ENCODE assay signal across 29 cellular contexts in the genomic region with DNA sequence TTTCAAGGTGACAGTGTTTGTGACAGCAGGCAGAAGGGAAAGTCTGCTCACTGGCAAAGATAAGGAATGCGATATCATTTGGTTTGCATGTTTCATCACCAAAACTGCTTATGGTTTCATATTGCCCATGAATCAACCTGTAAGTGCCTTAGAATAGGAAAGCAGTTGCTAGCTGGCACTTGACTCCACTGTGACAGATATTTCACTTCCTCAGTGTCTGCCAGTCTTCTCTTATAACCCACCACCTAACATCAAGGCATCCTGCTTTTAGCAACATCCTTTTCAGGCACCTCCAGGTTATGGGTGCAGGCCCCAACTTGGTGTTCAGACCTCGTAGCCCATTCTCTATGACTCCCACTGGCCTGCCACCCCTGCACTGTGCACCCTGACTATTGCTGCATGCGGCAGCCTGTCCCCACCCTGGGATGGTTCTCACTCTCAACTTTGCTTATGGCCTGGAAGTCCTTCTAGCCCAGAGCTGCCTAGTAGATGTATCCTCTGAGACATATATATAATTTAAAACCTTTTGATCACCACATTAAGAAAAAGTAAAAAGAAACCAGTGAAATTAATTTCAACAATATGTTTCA.
"Had no signal": no experiment of that assay in that cellular context is flagged by ENCODE, and none has a peak within 500 bp of the region (broad histone marks: within the 10 kb centered on the region; RNA-seq: fewer than 3 reads in every experiment).

No MANE protein-coding gene starts in this region.

- H3K4me3 Mint-ChIP-seq: activated CD4-positive, alpha-beta T cell treated with anti-CD3 and anti-CD28 coated beads, Interleukin-2, amount 10 ng/mL, durations not matched to agents 24 days and 14 days; activated CD8-positive, alpha-beta T cell treated with anti-CD3 and anti-CD28 coated beads, Interleukin-2, amount 10 ng/mL, durations not matched to agents 7 days and 5 days; activated naive CD4-positive, alpha-beta T cell treated with anti-CD3 and anti-CD28 coated beads, Interleukin-2, amount 50 U/mL, for 24 hours; activated naive CD8-positive, alpha-beta T cell treated with anti-CD3 and anti-CD28 coated beads, Interleukin-2, amount 10 ng/mL, durations not matched to agents 7 days and 5 days; activated T-cell treated with anti-CD3 and anti-CD28 coated beads, Interleukin-2, amount 50 U/mL, for 24 hours; T-helper 1 cell treated with Interleukin-12 subunit alpha and Interleukin-12 subunit beta and Interleukin-4 antibody, amounts not matched to agents 30 μg/mL and 1 μg/mL, for 36 hours; T-helper 2 cell treated with Interferon-gamma antibody and Interleukin-4, amounts not matched to agents 5 μg/mL and 100 μg/mL, for 36 hours had no signal

- H3K4me2 ChIP-seq: SK-N-SH had no signal

- H3K4me3 ChIP-seq: ascending aorta, MG63, Peyer's patch, SJSA1 had no signal

- H3K4me1 Mint-ChIP-seq: activated CD4-positive, alpha-beta T cell treated with anti-CD3 and anti-CD28 coated beads, Interleukin-2, amount 10 ng/mL, durations not matched to agents 24 days and 14 days; activated naive CD4-positive, alpha-beta T cell treated with anti-CD3 and anti-CD28 coated beads, Interleukin-2, amount 50 U/mL, for 24 hours; activated naive CD8-positive, alpha-beta T cell treated with anti-CD3 and anti-CD28 coated beads, Interleukin-2, amount 10 ng/mL, durations not matched to agents 7 days and 5 days had no signal

- H3K27me3 Mint-ChIP-seq: activated CD4-positive, alpha-beta T cell treated with anti-CD3 and anti-CD28 coated beads, Interleukin-2, amount 10 ng/mL, durations not matched to agents 24 days and 14 days; activated naive CD4-positive, alpha-beta T cell treated with anti-CD3 and anti-CD28 coated beads, Interleukin-2, amount 50 U/mL, for 24 hours; activated naive CD8-positive, alpha-beta T cell treated with anti-CD3 and anti-CD28 coated beads, Interleukin-2, amount 10 ng/mL, durations not matched to agents 7 days and 5 days; activated T-cell treated with anti-CD3 and anti-CD28 coated beads, Interleukin-2, amount 50 U/mL, for 24 hours had no signal

- H3K9me3 Mint-ChIP-seq: activated naive CD4-positive, alpha-beta T cell treated with anti-CD3 and anti-CD28 coated beads, Interleukin-2, amount 50 U/mL, for 24 hours; activated naive CD8-positive, alpha-beta T cell treated with anti-CD3 and anti-CD28 coated beads, Interleukin-2, amount 10 ng/mL, durations not matched to agents 7 days and 5 days; activated T-helper 2 cell treated with anti-CD3 and anti-CD28 coated beads, Interferon-gamma antibody, Interleukin-2, Interleukin-4, amounts not matched to agents 10 μg/mL and 5 μg/mL and 100 μg/mL, durations not matched to agents 14 hours and 24 hours and 36 hours; T-helper 1 cell treated with Interleukin-12 subunit alpha and Interleukin-12 subunit beta and Interleukin-4 antibody, amounts not matched to agents 30 μg/mL and 1 μg/mL, for 36 hours; T-helper 2 cell treated with Interferon-gamma antibody and Interleukin-4, amounts not matched to agents 5 μg/mL and 100 μg/mL, for 36 hours had no signal

- DNase-seq: activated CD4-positive, alpha-beta T cell treated with anti-CD3 and anti-CD28 coated beads, Interleukin-2, amount 10 ng/mL, durations not matched to agents 24 days and 14 days; activated CD4-positive, alpha-beta T cell treated with anti-CD3 and anti-CD28 coated beads, Interleukin-2, amount 50 U/mL, for 4 hours; activated CD8-positive, alpha-beta T cell treated with anti-CD3 and anti-CD28 coated beads, Interleukin-2, amount 10 ng/mL, durations not matched to agents 7 days and 5 days; activated gamma-delta T cell; activated naive CD4-positive, alpha-beta T cell treated with Interleukin-2 at 50 U/mL for 16 hours; activated naive CD8-positive, alpha-beta T cell treated with anti-CD3 and anti-CD28 coated beads, Interleukin-2, amount 10 ng/mL, durations not matched to agents 7 days and 5 days; activated T-cell treated with anti-CD3 and anti-CD28 coated beads, Interleukin-2, amount 50 U/mL, for 24 hours; amygdala; Kasumi-1; KG1; MG63; NCI-H1105; NCI-H1417 treated with DMSO at 0.1 percent for 48 hours; NCI-H187 treated with DMSO at 0.1 percent for 48 hours; NCI-H2081; NCI-H345; NCI-H524 treated with DMSO at 0.1 percent for 48 hours; NK-92 treated with Interleukin-12 subunit alpha and Interleukin-12 subunit beta, amount 100 ng/mL, for 24 hours; PC-3; Peyer's patch; RPMI8226; SHP77 treated with DMSO at 0.1 percent for 48 hours; SK-N-SH had no signal

- ATAC-seq: activated CD8-positive, alpha-beta T cell treated with anti-CD3 and anti-CD28 coated beads, Interleukin-2, amount 10 ng/mL, durations not matched to agents 7 days and 5 days; PC-3 had no signal

- H3K9me3 ChIP-seq: ascending aorta, MG63, Peyer's patch, SJSA1, SK-N-SH had no signal

- H3K9ac ChIP-seq: SK-N-SH had no signal

- H3K4me1 ChIP-seq: ascending aorta, Peyer's patch, SJSA1 had no signal

- H3K36me3 Mint-ChIP-seq: activated naive CD4-positive, alpha-beta T cell treated with anti-CD3 and anti-CD28 coated beads, Interleukin-2, amount 50 U/mL, for 24 hours; activated naive CD8-positive, alpha-beta T cell treated with anti-CD3 and anti-CD28 coated beads, Interleukin-2, amount 10 ng/mL, durations not matched to agents 7 days and 5 days had no signal

- H3K27me3 ChIP-seq: ascending aorta, MG63, Peyer's patch, SJSA1 had no signal

- H3K27ac ChIP-seq: ascending aorta, Peyer's patch, SJSA1 had no signal

- H3K27ac Mint-ChIP-seq: activated CD4-positive, alpha-beta T cell treated with anti-CD3 and anti-CD28 coated beads, Interleukin-2, amount 10 ng/mL, durations not matched to agents 24 days and 14 days; activated CD8-positive, alpha-beta T cell treated with anti-CD3 and anti-CD28 coated beads, Interleukin-2, amount 10 ng/mL, durations not matched to agents 7 days and 5 days; activated naive CD4-positive, alpha-beta T cell treated with anti-CD3 and anti-CD28 coated beads, Interleukin-2, amount 50 U/mL, for 24 hours; activated naive CD8-positive, alpha-beta T cell treated with anti-CD3 and anti-CD28 coated beads, Interleukin-2, amount 10 ng/mL, durations not matched to agents 7 days and 5 days; activated T-cell treated with anti-CD3 and anti-CD28 coated beads, Interleukin-2, amount 50 U/mL, for 24 hours; activated T-helper 2 cell treated with anti-CD3 and anti-CD28 coated beads, Interferon-gamma antibody, Interleukin-2, Interleukin-4, amounts not matched to agents 10 μg/mL and 5 μg/mL and 100 μg/mL, durations not matched to agents 14 hours and 24 hours and 36 hours; T-helper 1 cell treated with Interleukin-12 subunit alpha and Interleukin-12 subunit beta and Interleukin-4 antibody, amounts not matched to agents 30 μg/mL and 1 μg/mL, for 36 hours; T-helper 2 cell treated with Interferon-gamma antibody and Interleukin-4, amounts not matched to agents 5 μg/mL and 100 μg/mL, for 36 hours had no signal

- H3K36me3 ChIP-seq: ascending aorta, MG63, Peyer's patch, SJSA1 had no signal
